In the genomic region with DNA sequence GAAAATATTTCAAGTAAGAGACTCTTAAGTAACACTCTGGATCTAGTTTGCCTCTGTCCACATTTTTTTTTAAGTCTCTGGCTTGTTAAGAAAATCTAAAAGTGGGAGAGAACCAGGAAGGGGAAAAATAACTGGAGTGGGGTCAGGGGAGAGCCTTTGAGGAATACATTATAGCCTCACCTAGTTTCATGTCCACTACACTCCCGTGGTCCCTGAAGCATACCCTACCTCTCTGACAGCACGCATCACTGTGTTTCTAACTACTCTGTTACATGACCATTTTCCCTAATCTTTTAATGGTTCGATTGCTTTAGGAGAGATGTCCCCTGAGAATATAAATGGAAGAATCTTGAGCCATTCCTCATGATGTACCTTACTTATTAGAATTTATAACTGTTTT, we compare ENCODE assay signal across 22 cellular contexts.
"Had no signal": no experiment of that assay in that cellular context is flagged by ENCODE, and none has a peak within 500 bp of the region (broad histone marks: within the 10 kb centered on the region; RNA-seq: fewer than 3 reads in every experiment).

No MANE protein-coding gene starts in this region.

- H3K4me1 ChIP-seq: colonic mucosa, esophagus muscularis mucosa, foreskin keratinocyte, gastroesophageal sphincter, left lung, lower lobe of right lung had no signal

- H3K9me3 Mint-ChIP-seq: dendritic cell treated with granulocyte-macrophage colony-stimulating factor and Interleukin-4, amounts not matched to agents 40 ng/mL and 50 ng/mL, for 4 days; immature natural killer cell had no signal

- H3K4me3 ChIP-seq: colonic mucosa, esophagus muscularis mucosa, gastroesophageal sphincter, heart left ventricle, hepatocyte, left lung, lower lobe of right lung, mucosa of descending colon had no signal

- H3K27me3 Mint-ChIP-seq: dendritic cell treated with granulocyte-macrophage colony-stimulating factor and Interleukin-4, amounts not matched to agents 40 ng/mL and 50 ng/mL, for 4 days had no signal

- ATAC-seq: foreskin keratinocyte, gastroesophageal sphincter, heart left ventricle, left colon, left lung, left ventricle myocardium superior, lower lobe of right lung, mucosa of descending colon had no signal

- H3K27me3 ChIP-seq: colonic mucosa, esophagus muscularis mucosa, foreskin keratinocyte, gastroesophageal sphincter, heart left ventricle, hepatocyte, left lung had no signal

- H3K9me3 ChIP-seq: colonic mucosa, gastroesophageal sphincter, lower lobe of right lung, mucosa of descending colon had no signal

- H3K4me2 ChIP-seq: hepatocyte had no signal

- H3K27ac ChIP-seq: colonic mucosa, esophagus muscularis mucosa, foreskin keratinocyte, gastroesophageal sphincter, heart left ventricle, hepatocyte, left lung, lower lobe of right lung had no signal

- H3K4me1 Mint-ChIP-seq: immature natural killer cell, mesothelial cell of epicardium had no signal

- H3K36me3 Mint-ChIP-seq: immature natural killer cell had no signal

- DNase-seq: colonic mucosa; cortex of kidney; effector CD4-positive, alpha-beta T cell; effector memory CD4-positive, alpha-beta T cell; foreskin keratinocyte; heart left ventricle; hypothalamus; immature natural killer cell; islet precursor cell; kidney; kidney glomerular epithelial cell; left colon; left lung; left ventricle myocardium superior; lower lobe of right lung; mesenchymal stem cell; mucosa of descending colon had no signal

- H3K79me2 ChIP-seq: hepatocyte had no signal

- H3K4me3 Mint-ChIP-seq: dendritic cell treated with granulocyte-macrophage colony-stimulating factor and Interleukin-4, amounts not matched to agents 40 ng/mL and 50 ng/mL, for 4 days; immature natural killer cell; mesothelial cell of epicardium had no signal

- H3K36me3 ChIP-seq: colonic mucosa, esophagus muscularis mucosa, gastroesophageal sphincter, heart left ventricle, left lung, lower lobe of right lung had no signal

- H2AFZ ChIP-seq: hepatocyte had no signal

- H3K27ac Mint-ChIP-seq: dendritic cell treated with granulocyte-macrophage colony-stimulating factor and Interleukin-4, amounts not matched to agents 40 ng/mL and 50 ng/mL, for 4 days; immature natural killer cell; mesothelial cell of epicardium had no signal
